In the genomic region with DNA sequence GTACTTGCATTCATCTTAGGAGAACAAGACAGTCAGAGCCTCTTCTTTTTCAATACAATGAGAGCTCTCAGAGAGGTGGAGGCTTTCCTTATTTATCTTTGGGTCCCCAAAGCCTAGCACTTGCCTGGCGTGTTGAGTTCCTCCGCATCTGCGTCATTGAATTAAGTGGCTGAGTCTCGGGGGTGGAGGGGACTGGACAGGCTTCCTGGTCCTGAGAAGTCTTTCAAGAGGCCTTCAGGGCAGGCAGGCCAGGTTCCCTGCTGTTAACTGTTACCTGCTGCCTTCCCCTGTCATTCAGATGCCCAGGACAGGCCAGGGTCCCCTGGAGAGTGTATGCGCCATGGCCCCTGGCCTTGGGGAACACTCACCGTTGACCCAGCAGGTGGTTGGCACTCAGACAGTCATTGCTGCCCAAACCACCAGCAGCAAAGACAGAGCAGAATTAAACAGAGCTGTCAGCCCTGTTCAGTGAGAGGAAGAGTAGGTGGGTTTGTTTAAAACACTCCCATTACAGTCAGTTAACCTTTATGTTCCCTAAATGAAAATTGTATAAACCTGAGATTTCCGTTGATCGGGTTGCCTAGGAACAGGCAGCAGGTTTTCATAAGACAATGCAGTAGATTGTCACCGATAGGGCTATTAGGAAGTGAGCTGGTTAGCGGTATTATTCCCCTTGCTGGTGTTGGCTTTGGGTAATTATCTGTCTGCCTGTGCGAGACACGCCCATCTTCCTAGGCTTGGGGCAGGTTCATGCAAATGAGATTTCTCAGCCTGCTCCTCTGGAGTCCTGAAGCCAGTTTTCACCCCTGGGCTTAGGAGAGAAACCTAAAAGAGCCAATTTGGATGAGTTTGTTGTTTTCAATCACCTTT, we compare ENCODE assay signal across 9 cellular contexts.
DNase-seq lines count a peak whose midpoint lies in the region; ATAC-seq and TF ChIP-seq lines count a peak whose summit lies in the region.
"Had no signal": no experiment of that assay in that cellular context is flagged by ENCODE, and none has a peak within 500 bp of the region (broad histone marks: within the 10 kb centered on the region; RNA-seq: fewer than 3 reads in every experiment).

No MANE protein-coding gene starts in this region.

- H3K9me3 ChIP-seq in left lung, result no peaks in the 10 kb centered on the region

- H3K4me1 ChIP-seq in left lung, result no peaks in the 10 kb centered on the region

- TF ChIP-seq CTCF in left lung (IDR thresholded peaks at IDR 0.05), result no peak

- H3K4me3 ChIP-seq in left lung, result no peak overlapping the region

- ATAC-seq in left lung (peak; percentile 72), HG02798 (IDR thresholded peaks at IDR 0.05; ENCODE audit: poor library complexity, unreplicated experiment) (no peak)

- H3K27ac ChIP-seq in left lung, result peak overlapping the region in 1 of 2 donors; percentile 9

- DNase-seq in DMS153 treated with DMSO at 0.1 percent for 48 hours (lab: John Stamatoyannopoulos, UW; ENCODE audit: unreplicated experiment) (peak; percentile 68), NCI-H1048 (lab: John Stamatoyannopoulos, UW) (peak; percentile 88), SW480 (ENCODE audit: low spot score) (peak; percentile 62), left lung (no peak), HuH-7 (ENCODE audit: low spot score) (no peak), GDM1 (lab: John Stamatoyannopoulos, UW) (no peak)
- DNase-seq in activated CD4-positive, alpha-beta T cell treated with anti-CD3 and anti-CD28 coated beads, Interleukin-2, amount 50 U/mL, for 48 hours, result no peak
- DNase-seq: stimulated activated CD4-positive, alpha-beta T cell treated with anti-CD3 and anti-CD28 coated beads, Interleukin-2, amount 100 ng/mL, for 24 hours had no signal

- intact Hi-C loops in left lung (cut with DNase I), result no loop called here

- H3K27me3 ChIP-seq in left lung, result no peaks in the 10 kb centered on the region

- H3K36me3 ChIP-seq in left lung, result no peaks in the 10 kb centered on the region

Comparison
In these comparisons a context has a peak if more than half of its experiments do, and no peak if none do; other contexts are left out.
1. DNase-seq: peak in DMS153 treated with DMSO at 0.1 percent for 48 hours (single experiment), NCI-H1048 (single experiment) and SW480 (single experiment); none in left lung (0 of 2), HuH-7 (single experiment), activated CD4-positive, alpha-beta T cell treated with anti-CD3 and anti-CD28 coated beads, Interleukin-2, amount 50 U/mL, for 48 hours (0 of 2) and GDM1 (single experiment).